30 cellular contexts compared by ENCODE assay signal in genomic region chr1:168598125-168598524, GRCh38. TPM values are rescaled to one million over a fixed set of nuclear protein-coding genes. Genes with fewer than 3 reads are reported as not detected.
DNase-seq lines count a peak whose midpoint lies in the region; ATAC-seq, FAIRE-seq and TF ChIP-seq lines count a peak whose summit lies in the region.
"Had no signal": no experiment of that assay in that cellular context is flagged by ENCODE, and none has a peak within 500 bp of the region (broad histone marks: within the 10 kb centered on the region; RNA-seq: fewer than 3 reads in every experiment).

No MANE protein-coding gene starts in this region.

- in situ Hi-C loops in GM12878 (cut with MboI), result no loop called here

- H3K4me1 ChIP-seq in GM12878 (ENCODE audit: control insufficient read depth, insufficient read depth, low read length), result no peaks in the 10 kb centered on the region
- H3K4me1 ChIP-seq: BE2C, BLaER1 had no signal

- ATAC-seq in activated naive CD4-positive, alpha-beta T cell treated with anti-CD3 and anti-CD28 coated beads, Interleukin-2, amount 50 U/mL, for 72 hours, result peak; percentile 44 to 47
- peak; percentile 28 for ATAC-seq in stimulated activated naive CD8-positive, alpha-beta T cell treated with anti-CD3 and anti-CD28 coated beads, Interleukin-15, Interleukin-2, amounts not matched to agents 100 U/mL and 50 U/mL, for 24 hours
- ATAC-seq in stimulated activated naive CD8-positive, alpha-beta T cell treated with anti-CD3 and anti-CD28 coated beads, Interleukin-15, amount 100 ng/mL, for 72 hours, result no peak
- ATAC-seq in GM12878 (no peak), HG02763 (IDR thresholded peaks at IDR 0.05; ENCODE audit: unreplicated experiment) (no peak)

- SMC1A ChIA-PET in GM12878 (lab: Charles Lee; ENCODE audit: uncharacterized antibody, unreplicated experiment), result interaction anchor here (4.0 to 13.3 kb wide), 4 partner anchors 14 to 255 kb away, joined by 18 to 314 read pairs (median 82); no protein-coding TSS in a partner anchor

- H2AFZ ChIP-seq in GM12878 (ENCODE audit: control insufficient read depth, low read depth, low read length), result no peak overlapping the region

- FAIRE-seq in GM12878 (lab: Jason Lieb, UNC), result peak; percentile 18
- FAIRE-seq: A204.1, GM12891, GM19239 had no signal

- no TSS peak for BruUV-seq in GM12878 (replicated peaks; lab: Mats Ljungman, UMichigan)

- H3K4me2 ChIP-seq in GM12878 (ENCODE audit: control insufficient read depth, insufficient read depth), result no peak overlapping the region
- H3K4me2 ChIP-seq: BLaER1 had no signal

- no peak overlapping the region for H3K27ac Mint-ChIP-seq in activated naive CD4-positive, alpha-beta T cell treated with anti-CD3 and anti-CD28 coated beads, Interleukin-2, amount 50 U/mL, for 72 hours
- no peak overlapping the region for H3K27ac Mint-ChIP-seq in stimulated activated naive CD8-positive, alpha-beta T cell treated with anti-CD3 and anti-CD28 coated beads, Interleukin-15, amount 100 ng/mL, for 72 hours
- H3K27ac Mint-ChIP-seq: CD14-positive monocyte; CD4-positive, CD25-positive, alpha-beta regulatory T cell; CD8-positive, alpha-beta memory T cell had no signal

- no peak overlapping the region for H3K4me3 ChIP-seq in GM12878
- H3K4me3 ChIP-seq: BLaER1 had no signal

- intact Hi-C loops in GM12878 (cut with micrococcal nuclease; ENCODE audit: unreplicated experiment), result no loop called here

- POLR2A ChIA-PET in GM12878 (lab: Charles Lee), result no interaction called here

- H3K27ac ChIP-seq in GM12878 (ENCODE audit: control insufficient read depth, insufficient read depth), result no peak overlapping the region
- H3K27ac ChIP-seq: BLaER1 had no signal

- H3K9ac ChIP-seq in GM12878 (ENCODE audit: control insufficient read depth, insufficient read depth, low read length), result no peak overlapping the region
- H3K9ac ChIP-seq: BLaER1 had no signal

- TF ChIP-seq POLR2A in GM12878 (IDR thresholded peaks at IDR 0.05; ENCODE audit: low read depth, low read length), result no peak

- H3K36me3 Mint-ChIP-seq in activated naive CD4-positive, alpha-beta T cell treated with anti-CD3 and anti-CD28 coated beads, Interleukin-2, amount 50 U/mL, for 72 hours, result no peaks in the 10 kb centered on the region
- H3K36me3 Mint-ChIP-seq: CD14-positive monocyte; CD4-positive, alpha-beta memory T cell; CD4-positive, CD25-positive, alpha-beta regulatory T cell; CD8-positive, alpha-beta memory T cell had no signal

- H3K79me2 ChIP-seq in GM12878 (ENCODE audit: control insufficient read depth, insufficient read depth, low read length), result no peaks in the 10 kb centered on the region

- H3K9me3 Mint-ChIP-seq in activated naive CD4-positive, alpha-beta T cell treated with anti-CD3 and anti-CD28 coated beads, Interleukin-2, amount 50 U/mL, for 72 hours, result no peaks in the 10 kb centered on the region
- H3K9me3 Mint-ChIP-seq in stimulated activated naive CD8-positive, alpha-beta T cell treated with anti-CD3 and anti-CD28 coated beads, Interleukin-15, amount 100 ng/mL, for 72 hours, result no peaks in the 10 kb centered on the region
- H3K9me3 Mint-ChIP-seq: CD4-positive, CD25-positive, alpha-beta regulatory T cell; CD8-positive, alpha-beta memory T cell had no signal

- TF ChIP-seq CTCF in GM12878 (IDR thresholded peaks at IDR 0.05 in 2 of 3, conservative IDR thresholded peaks at IDR 0.05 in 1 of 3; ENCODE audit: control insufficient read depth in 2 of 3, extremely low read depth in 1 of 3, insufficient read depth in 1 of 3, low read depth in 3 of 3, low read length in 3 of 3), result no peak

- WGBS in GM12878 (ENCODE audit: insufficient coverage, insufficient replicate concordance, low lambda C conversion rate, missing lambda C conversion rate), result 0% methylated on average over 3 of the region's 3 CpGs

- H3K27me3 Mint-ChIP-seq in stimulated activated naive CD8-positive, alpha-beta T cell treated with anti-CD3 and anti-CD28 coated beads, Interleukin-15, amount 100 ng/mL, for 72 hours, result no peaks in the 10 kb centered on the region
- H3K27me3 Mint-ChIP-seq: CD8-positive, alpha-beta memory T cell had no signal

- no peaks in the 10 kb centered on the region for H3K36me3 ChIP-seq in GM12878 (ENCODE audit: control insufficient read depth in 2 of 2, insufficient read depth in 2 of 2, low read length in 1 of 2)
- H3K36me3 ChIP-seq: BE2C, BLaER1 had no signal

- H3K4me1 Mint-ChIP-seq in stimulated activated naive CD8-positive, alpha-beta T cell treated with anti-CD3 and anti-CD28 coated beads, Interleukin-15, amount 100 ng/mL, for 72 hours, result no peaks in the 10 kb centered on the region
- H3K4me1 Mint-ChIP-seq: CD14-positive monocyte; CD4-positive, alpha-beta memory T cell; CD4-positive, CD25-positive, alpha-beta regulatory T cell; CD8-positive, alpha-beta memory T cell had no signal

- H3K27me3 ChIP-seq in GM12878 (replicated peaks in 1 of 2; ENCODE audit: control insufficient read depth in 2 of 2, insufficient read depth in 2 of 2, low read length in 1 of 2), result no peaks in the 10 kb centered on the region
- H3K27me3 ChIP-seq: BE2C, BLaER1 had no signal

- TF ChIP-seq RAD21 in GM12878 (IDR thresholded peaks at IDR 0.05; ENCODE audit: insufficient read depth, low read depth, low read length), result no peak

- H4K20me1 ChIP-seq in GM12878 (ENCODE audit: control insufficient read depth, insufficient read depth), result no peaks in the 10 kb centered on the region
- H4K20me1 ChIP-seq: BLaER1 had no signal

- TF ChIP-seq EP300 in GM12878 (IDR thresholded peaks at IDR 0.05; ENCODE audit: borderline replicate concordance in 1 of 2, control insufficient read depth in 1 of 2, low read depth in 2 of 2, low read length in 2 of 2), result no peak

- CTCF ChIA-PET in GM12878 (lab: Yijun Ruan, JAX), result interaction anchor here (1.3 to 10.8 kb wide), 3 partner anchors 157 to 567 kb away, joined by 3 to 226 read pairs (median 48); no protein-coding TSS in a partner anchor

- no peak overlapping the region for H3K4me3 Mint-ChIP-seq in stimulated activated naive CD8-positive, alpha-beta T cell treated with anti-CD3 and anti-CD28 coated beads, Interleukin-15, amount 100 ng/mL, for 72 hours
- H3K4me3 Mint-ChIP-seq: CD14-positive monocyte; CD4-positive, alpha-beta memory T cell; CD4-positive, CD25-positive, alpha-beta regulatory T cell; CD8-positive, alpha-beta memory T cell had no signal

- H3K9me3 ChIP-seq in GM12878 (replicated peaks; ENCODE audit: control insufficient read depth, insufficient read depth, low read length), result no peaks in the 10 kb centered on the region
- H3K9me3 ChIP-seq: BE2C had no signal

- DNase-seq in activated naive CD4-positive, alpha-beta T cell treated with anti-CD3 and anti-CD28 coated beads, Interleukin-2, amount 50 U/mL, for 72 hours (ENCODE audit: low spot score in 2 of 2), result no peak
- no peak for DNase-seq in activated naive CD4-positive, alpha-beta T cell treated with anti-CD3 and anti-CD28 coated beads, Interleukin-2, amount 50 U/mL, for 16 hours
- DNase-seq in stimulated activated naive CD8-positive, alpha-beta T cell treated with anti-CD3 and anti-CD28 coated beads, Interleukin-15, Interleukin-2, amounts not matched to agents 100 U/mL and 50 U/mL, for 24 hours, result no peak
- DNase-seq in stimulated activated naive CD8-positive, alpha-beta T cell treated with anti-CD3 and anti-CD28 coated beads, Interleukin-15, amount 100 ng/mL, for 72 hours, result no peak
- no peak for DNase-seq in GM12878 (ENCODE audit: low read depth, low spot score)
- DNase-seq: 8988T; ACHN; BE2C; C1 segment of cervical spinal cord; CD4-positive, alpha-beta memory T cell; CD4-positive, CD25-positive, alpha-beta regulatory T cell; CD8-positive, alpha-beta memory T cell; COR-L47; DMS 273 treated with DMSO at 0.1 percent for 48 hours; DMS153; DMS53; DMS79; DND-41; EL; GDM1 had no signal

- RAD21 ChIA-PET in GM12878 (lab: Charles Lee; ENCODE audit: unreplicated experiment), result interaction anchor here (1.8 to 9.7 kb wide), 2 partner anchors 159 to 751 kb away, joined by 6 to 179 read pairs; no protein-coding TSS in a partner anchor

RNA-seq across cellular contexts. Expression of gene XCL1, which starts 21.7 kb away (rescaled TPM):
- 1 to 10 TPM in 1 of 2 donors, not detected in 1; 5.9 TPM for total RNA-seq in activated naive CD4-positive, alpha-beta T cell treated with anti-CD3 and anti-CD28 coated beads, Interleukin-2, amount 50 U/mL, for 72 hours
- 7.6 and 11.2 TPM in 2 replicates for total RNA-seq in GM12878 (2013; cell fraction: nucleolus; rRNA removed)
- total RNA-seq in GM12878 (2014; rRNA removed), result 9.5 and 10.1 TPM in 2 replicates
- total RNA-seq in GM12878 (2014; rRNA removed; fragmentation: Illumina TruSeq; extraction: Trizol), result 11.8 and 12.4 TPM in 2 replicates
- 8.8 and 10.4 TPM in 2 replicates for total RNA-seq in GM12878 (2021)
- 1.3 TPM for polyA plus RNA-seq in GM12878 (2011; ENCODE audit: low read depth)
- 1,155 and 1,222 TPM in 2 replicates for polyA plus RNA-seq in GM12878 (2011; rRNA removed)
- polyA plus RNA-seq in GM12878 (2011; cell fraction: cytosol; rRNA removed), result 732 and 1,038 TPM in 2 replicates
- 231 and 418 TPM in 2 replicates for polyA plus RNA-seq in GM12878 (2011; cell fraction: nucleus; rRNA removed)
- 0.23 and 1.2 TPM in 2 replicates for polyA plus RNA-seq in GM12878 (2012)
- polyA plus RNA-seq in GM12878 (2014; fragmentation: Illumina TruSeq; extraction: Trizol), result 11.1 and 13.0 TPM in 2 replicates
- polyA plus RNA-seq in GM12878 (2014; fragmentation: Nextera tagmentation; extraction: Ambion mirVana), result 10 to 100 TPM; 13.7 to 17.5 TPM
- 12.1 and 12.9 TPM in 2 replicates for polyA plus RNA-seq in GM12878 (2014; rRNA removed)
- polyA plus RNA-seq in GM12878 (2016; fragmentation: Nextera tagmentation; extraction: Ambion mirVana), result 1 to 10 TPM in 1 of 2 experiments, under 1 TPM in 1; 0.68 to 1.4 TPM
- polyA minus RNA-seq in GM12878 (2011; rRNA and poly(A)+ RNA removed), result 403 and 417 TPM in 2 replicates
- polyA minus RNA-seq in GM12878 (2011; cell fraction: cytosol; rRNA and poly(A)+ RNA removed), result 188 and 226 TPM in 2 replicates
- polyA minus RNA-seq in GM12878 (2011; cell fraction: nucleus; rRNA and poly(A)+ RNA removed), result 86.6 and 106 TPM in 2 replicates
- total RNA-seq: A673; CD4-positive, CD25-positive, alpha-beta regulatory T cell; Daoy; G401 had no signal
- polyA plus RNA-seq: AG04450; CD14-positive monocyte; CD4-positive, CD25-positive, alpha-beta regulatory T cell had no signal

RNA-seq across cellular contexts. Expression of gene XCL2, which starts 54.3 kb away (rescaled TPM):
- total RNA-seq in activated naive CD4-positive, alpha-beta T cell treated with anti-CD3 and anti-CD28 coated beads, Interleukin-2, amount 50 U/mL, for 72 hours, result 1 to 10 TPM; 1.5 to 4.9 TPM
- 3.9 and 4.0 TPM in 2 replicates for total RNA-seq in GM12878 (2013; cell fraction: nucleolus; rRNA removed)
- total RNA-seq in GM12878 (2014; rRNA removed) (5.3 and 6.7 TPM in 2 replicates), GM12878 (2014; rRNA removed; fragmentation: Illumina TruSeq; extraction: Trizol) (4.5 and 5.3 TPM in 2 replicates), GM12878 (2021) (2.1 and 2.4 TPM in 2 replicates)
- 1.6 TPM for polyA plus RNA-seq in GM12878 (2011; ENCODE audit: low read depth)
- polyA plus RNA-seq in GM12878 (2011; rRNA removed) (204 and 299 TPM in 2 replicates), GM12878 (2014; fragmentation: Illumina TruSeq; extraction: Trizol) (5.2 and 6.3 TPM in 2 replicates), GM12878 (2014; fragmentation: Nextera tagmentation; extraction: Ambion mirVana) (1 to 10 TPM; 3.5 to 5.0 TPM), GM12878 (2014; rRNA removed) (4.5 and 4.9 TPM in 2 replicates), GM12878 (2016; fragmentation: Nextera tagmentation; extraction: Ambion mirVana) (1 to 10 TPM in 1 of 2 experiments, under 1 TPM in 1; 0.50 to 1.2 TPM)
- polyA plus RNA-seq in GM12878 (2011; cell fraction: cytosol; rRNA removed), result 523 and 1,399 TPM in 2 replicates
- 82.3 and 200 TPM in 2 replicates for polyA plus RNA-seq in GM12878 (2011; cell fraction: nucleus; rRNA removed)
- 0.35 and 0.56 TPM in 2 replicates for polyA plus RNA-seq in GM12878 (2012)
- 102 and 163 TPM in 2 replicates for polyA minus RNA-seq in GM12878 (2011; rRNA and poly(A)+ RNA removed)
- polyA minus RNA-seq in GM12878 (2011; cell fraction: cytosol; rRNA and poly(A)+ RNA removed), result 21.6 and 27.4 TPM in 2 replicates
- 16.4 and 20.8 TPM in 2 replicates for polyA minus RNA-seq in GM12878 (2011; cell fraction: nucleus; rRNA and poly(A)+ RNA removed)
- total RNA-seq: A673; CD4-positive, alpha-beta memory T cell; CD4-positive, CD25-positive, alpha-beta regulatory T cell; Daoy; G401 had no signal
- polyA plus RNA-seq: AG04450 had no signal

Comparison
In these comparisons a context has a peak if more than half of its experiments do, and no peak if none do; other contexts are left out.
1. ATAC-seq: peak in activated naive CD4-positive, alpha-beta T cell treated with anti-CD3 and anti-CD28 coated beads, Interleukin-2, amount 50 U/mL, for 72 hours (2 of 2) and stimulated activated naive CD8-positive, alpha-beta T cell treated with anti-CD3 and anti-CD28 coated beads, Interleukin-15, Interleukin-2, amounts not matched to agents 100 U/mL and 50 U/mL, for 24 hours (single experiment); none in stimulated activated naive CD8-positive, alpha-beta T cell treated with anti-CD3 and anti-CD28 coated beads, Interleukin-15, amount 100 ng/mL, for 72 hours (single experiment), GM12878 (single experiment) and HG02763 (single experiment).